In genomic region chr2:37418956-37419355, GRCh38 we compare ENCODE assay signal across 36 cellular contexts.
"Had no signal": no experiment of that assay in that cellular context is flagged by ENCODE, and none has a peak within 500 bp of the region (broad histone marks: within the 10 kb centered on the region; RNA-seq: fewer than 3 reads in every experiment).

No MANE protein-coding gene starts in this region.

- H3K4me3 ChIP-seq: esophagus squamous epithelium, heart left ventricle, psoas muscle, right atrium auricular region, smooth muscle cell, uterus had no signal

- H3K27me3 Mint-ChIP-seq: activated CD4-positive, alpha-beta memory T cell treated with anti-CD3 and anti-CD28 coated beads for 36 hours; activated naive CD8-positive, alpha-beta T cell treated with anti-CD3 and anti-CD28 coated beads, Interleukin-2, amount 10 ng/mL, durations not matched to agents 7 days and 5 days; memory B cell; naive thymus-derived CD8-positive, alpha-beta T cell; stimulated activated memory B cell treated with anti-CD40 and anti-IgM and Interleukin-4, amounts not matched to agents 10 μg/mL and 1 μg/mL and 100 μg/mL, for 72 hours; stimulated activated naive CD8-positive, alpha-beta T cell treated with anti-CD3 and anti-CD28 coated beads, Interleukin-15, amount 100 ng/mL, for 72 hours; T-helper 17 cell had no signal

- H3K27me3 ChIP-seq: brain microvascular endothelial cell, heart left ventricle, right atrium auricular region, uterus had no signal

- ATAC-seq: heart left ventricle; naive thymus-derived CD8-positive, alpha-beta T cell; psoas muscle; stimulated activated memory B cell treated with anti-CD40 and anti-IgM and Interleukin-4, amounts not matched to agents 10 μg/mL and 1 μg/mL and 100 μg/mL, for 72 hours; stimulated activated naive CD8-positive, alpha-beta T cell treated with anti-CD3 and anti-CD28 coated beads, Interleukin-15, amount 100 ng/mL, for 72 hours; T-helper 17 cell had no signal

- H3K9me3 ChIP-seq: esophagus squamous epithelium, heart left ventricle, psoas muscle, right atrium auricular region, uterus had no signal

- H3K36me3 Mint-ChIP-seq: activated CD4-positive, alpha-beta memory T cell treated with anti-CD3 and anti-CD28 coated beads for 36 hours; activated naive CD4-positive, alpha-beta T cell treated with anti-CD3 and anti-CD28 coated beads, Interleukin-2, amount 10 ng/mL, durations not matched to agents 7 days and 5 days; activated naive CD8-positive, alpha-beta T cell treated with anti-CD3 and anti-CD28 coated beads, Interleukin-2, amount 10 ng/mL, durations not matched to agents 7 days and 5 days; immature natural killer cell; memory B cell; naive thymus-derived CD8-positive, alpha-beta T cell; stimulated activated memory B cell treated with anti-CD40 and anti-IgM and Interleukin-4, amounts not matched to agents 10 μg/mL and 1 μg/mL and 100 μg/mL, for 72 hours; type B pancreatic cell had no signal

- FAIRE-seq: astrocyte had no signal

- H3K27ac Mint-ChIP-seq: activated CD4-positive, alpha-beta memory T cell treated with anti-CD3 and anti-CD28 coated beads for 36 hours; activated CD4-positive, alpha-beta T cell treated with anti-CD3 and anti-CD28 coated beads, Interleukin-2, amount 10 ng/mL, durations not matched to agents 24 days and 14 days; activated naive CD4-positive, alpha-beta T cell treated with anti-CD3 and anti-CD28 coated beads, Interleukin-2, amount 10 ng/mL, durations not matched to agents 7 days and 5 days; activated naive CD8-positive, alpha-beta T cell treated with anti-CD3 and anti-CD28 coated beads, Interleukin-2, amount 10 ng/mL, durations not matched to agents 7 days and 5 days; activated T-helper 1 cell treated with anti-CD3 and anti-CD28 coated beads, Interleukin-12 subunit alpha, Interleukin-12 subunit beta, Interleukin-2, Interleukin-4 antibody, amounts not matched to agents 30 ng/mL and 10 ng/mL and 1 ng/mL, durations not matched to agents 14 hours and 24 hours and 36 hours; immature natural killer cell; memory B cell; naive thymus-derived CD8-positive, alpha-beta T cell; stimulated activated memory B cell treated with anti-CD40 and anti-IgM and Interleukin-4, amounts not matched to agents 10 μg/mL and 1 μg/mL and 100 μg/mL, for 72 hours; stimulated activated naive CD8-positive, alpha-beta T cell treated with anti-CD3 and anti-CD28 coated beads, Interleukin-15, amount 100 ng/mL, for 72 hours; T-helper 17 cell; type B pancreatic cell had no signal

- H3K9me3 Mint-ChIP-seq: activated CD4-positive, alpha-beta memory T cell treated with anti-CD3 and anti-CD28 coated beads for 36 hours; activated CD4-positive, alpha-beta T cell treated with anti-CD3 and anti-CD28 coated beads, Interleukin-2, amount 10 ng/mL, durations not matched to agents 24 days and 14 days; activated naive CD4-positive, alpha-beta T cell treated with anti-CD3 and anti-CD28 coated beads, Interleukin-2, amount 10 ng/mL, durations not matched to agents 7 days and 5 days; activated naive CD8-positive, alpha-beta T cell treated with anti-CD3 and anti-CD28 coated beads, Interleukin-2, amount 10 ng/mL, durations not matched to agents 7 days and 5 days; activated T-helper 1 cell treated with anti-CD3 and anti-CD28 coated beads, Interleukin-12 subunit alpha, Interleukin-12 subunit beta, Interleukin-2, Interleukin-4 antibody, amounts not matched to agents 30 ng/mL and 10 ng/mL and 1 ng/mL, durations not matched to agents 14 hours and 24 hours and 36 hours; immature natural killer cell; memory B cell; neural crest cell; stimulated activated memory B cell treated with anti-CD40 and anti-IgM and Interleukin-4, amounts not matched to agents 10 μg/mL and 1 μg/mL and 100 μg/mL, for 72 hours; type B pancreatic cell had no signal

- H3K4me1 ChIP-seq: parathyroid adenoma, uterus had no signal

- H3K27ac ChIP-seq: brain microvascular endothelial cell, epithelial cell of prostate, esophagus squamous epithelium, heart left ventricle, parathyroid adenoma, psoas muscle, right atrium auricular region, uterus had no signal

- H3K4me3 Mint-ChIP-seq: activated CD4-positive, alpha-beta memory T cell treated with anti-CD3 and anti-CD28 coated beads for 36 hours; activated CD4-positive, alpha-beta T cell treated with anti-CD3 and anti-CD28 coated beads, Interleukin-2, amount 10 ng/mL, durations not matched to agents 24 days and 14 days; activated naive CD4-positive, alpha-beta T cell treated with anti-CD3 and anti-CD28 coated beads, Interleukin-2, amount 10 ng/mL, durations not matched to agents 7 days and 5 days; activated naive CD8-positive, alpha-beta T cell treated with anti-CD3 and anti-CD28 coated beads, Interleukin-2, amount 10 ng/mL, durations not matched to agents 7 days and 5 days; activated T-helper 1 cell treated with anti-CD3 and anti-CD28 coated beads, Interleukin-12 subunit alpha, Interleukin-12 subunit beta, Interleukin-2, Interleukin-4 antibody, amounts not matched to agents 30 ng/mL and 10 ng/mL and 1 ng/mL, durations not matched to agents 14 hours and 24 hours and 36 hours; immature natural killer cell; memory B cell; naive thymus-derived CD8-positive, alpha-beta T cell; neural crest cell; stimulated activated memory B cell treated with anti-CD40 and anti-IgM and Interleukin-4, amounts not matched to agents 10 μg/mL and 1 μg/mL and 100 μg/mL, for 72 hours; stimulated activated naive CD8-positive, alpha-beta T cell treated with anti-CD3 and anti-CD28 coated beads, Interleukin-15, amount 100 ng/mL, for 72 hours; T-helper 17 cell; type B pancreatic cell had no signal

- H3K4me2 ChIP-seq: smooth muscle cell had no signal

- DNase-seq: activated CD4-positive, alpha-beta memory T cell treated with anti-CD3 and anti-CD28 coated beads for 36 hours; activated CD4-positive, alpha-beta T cell treated with anti-CD3 and anti-CD28 coated beads, Interleukin-2, amount 10 ng/mL, durations not matched to agents 24 days and 14 days; activated CD4-positive, CD25-positive, alpha-beta regulatory T cell treated with anti-CD3 and anti-CD28 coated beads, Interleukin-2, amount 50 U/mL, for 72 hours; activated CD8-positive, alpha-beta memory T cell treated with anti-CD3 and anti-CD28 coated beads, Interleukin-2, amount 50 U/mL, for 4 hours; activated effector memory CD4-positive, alpha-beta T cell treated with anti-CD3 and anti-CD28 coated beads, Interleukin-2, amount 50 U/mL, for 16 hours; activated naive CD4-positive, alpha-beta T cell treated with anti-CD3 and anti-CD28 coated beads, Interleukin-2, amount 10 ng/mL, durations not matched to agents 7 days and 5 days; activated naive CD8-positive, alpha-beta T cell treated with anti-CD3 and anti-CD28 coated beads, Interleukin-2, amount 10 ng/mL, durations not matched to agents 7 days and 5 days; activated T-cell treated with anti-CD3 and anti-CD28 coated beads, Interleukin-2, amount 50 U/mL, for 1 hour; brain microvascular endothelial cell; central memory CD4-positive, alpha-beta T cell; dermis blood vessel endothelial cell; effector CD4-positive, alpha-beta T cell; esophagus squamous epithelium; heart left ventricle; hypothalamus; immature natural killer cell; naive thymus-derived CD8-positive, alpha-beta T cell; occipital lobe; psoas muscle; stimulated activated CD4-positive, alpha-beta T cell treated with anti-CD3 and anti-CD28 coated beads, Interleukin-1b, Interleukin-23, amount 100 ng/mL, for 48 hours; stimulated activated CD4-positive, alpha-beta T cell treated with anti-CD3 and anti-CD28 coated beads, Interleukin-4, amount 100 ng/mL, for 4 hours; stimulated activated CD8-positive, alpha-beta memory T cell treated with anti-CD3 and anti-CD28 coated beads, Interleukin-4, amount 100 ng/mL, for 48 hours; stimulated activated naive CD8-positive, alpha-beta T cell treated with anti-CD3 and anti-CD28 coated beads, Interleukin-15, amount 100 ng/mL, for 72 hours; substantia nigra; T-helper 17 cell; uterus had no signal

- H3K4me1 Mint-ChIP-seq: activated naive CD4-positive, alpha-beta T cell treated with anti-CD3 and anti-CD28 coated beads, Interleukin-2, amount 10 ng/mL, durations not matched to agents 7 days and 5 days; memory B cell; stimulated activated naive CD8-positive, alpha-beta T cell treated with anti-CD3 and anti-CD28 coated beads, Interleukin-15, amount 100 ng/mL, for 72 hours had no signal
